In genomic region chr10:4262870-4263269, GRCh38 we compare ENCODE assay signal across 2 cellular contexts.
TF ChIP-seq lines count a peak whose summit lies in the region.

No MANE protein-coding gene starts in this region.

TF ChIP-seq in HepG2, 621 proteins besides CTCF, POLR2A, EP300 and RAD21 (continued from another document):
- TF ChIP-seq ZNF619 (CRISPR knock-in tag; IDR thresholded peaks at IDR 0.05), result no peak
- no peak for TF ChIP-seq FOXP4 (CRISPR knock-in tag; IDR thresholded peaks at IDR 0.05)
- TF ChIP-seq NCOA5 (CRISPR knock-in tag; IDR thresholded peaks at IDR 0.05), result no peak
- TF ChIP-seq MZF1 (CRISPR knock-in tag; IDR thresholded peaks at IDR 0.05; ENCODE audit: borderline replicate concordance), result no peak
- TF ChIP-seq ZNF709 (CRISPR knock-in tag; IDR thresholded peaks at IDR 0.05), result no peak
- no peak for TF ChIP-seq ZFY (CRISPR knock-in tag; IDR thresholded peaks at IDR 0.05)
- TF ChIP-seq THAP11 (CRISPR knock-in tag; IDR thresholded peaks at IDR 0.05), result no peak
TF ChIP-seq in HepG2: peak in this region for 0.

TF ChIP-seq in SK-N-SH treated with all-trans-retinoic acid at 6 μM for 48 hours, 23 proteins besides CTCF, POLR2A, EP300 and RAD21 (continued from another document):
- no peak for TF ChIP-seq CREB5 (CRISPR knock-in tag; IDR thresholded peaks at IDR 0.05; ENCODE audit: low read depth)
- no peak for TF ChIP-seq CSRNP3 (CRISPR knock-in tag; IDR thresholded peaks at IDR 0.05)
- no peak for TF ChIP-seq SNAI2 (CRISPR knock-in tag; IDR thresholded peaks at IDR 0.05)
- no peak for TF ChIP-seq ZC3H10 (CRISPR knock-in tag; IDR thresholded peaks at IDR 0.05)
- TF ChIP-seq TOX (CRISPR knock-in tag; IDR thresholded peaks at IDR 0.05; ENCODE audit: borderline replicate concordance), result no peak
- no peak for TF ChIP-seq ZNF8 (CRISPR knock-in tag; IDR thresholded peaks at IDR 0.05)
- TF ChIP-seq RARB (CRISPR knock-in tag; IDR thresholded peaks at IDR 0.05), result no peak
- TF ChIP-seq ISL1 (CRISPR knock-in tag; IDR thresholded peaks at IDR 0.05), result no peak
- TF ChIP-seq ZNF70 (CRISPR knock-in tag; IDR thresholded peaks at IDR 0.05), result no peak
- no peak for TF ChIP-seq POU6F1 (CRISPR knock-in tag; IDR thresholded peaks at IDR 0.05; ENCODE audit: borderline replicate concordance, low read depth)
- TF ChIP-seq OSR1 (CRISPR knock-in tag; IDR thresholded peaks at IDR 0.05), result no peak
- TF ChIP-seq ESRRG (CRISPR knock-in tag; IDR thresholded peaks at IDR 0.05), result no peak
- no peak for TF ChIP-seq TSHZ2 (CRISPR knock-in tag; IDR thresholded peaks at IDR 0.05)
- TF ChIP-seq TCF4 (CRISPR knock-in tag; IDR thresholded peaks at IDR 0.05; ENCODE audit: borderline replicate concordance), result no peak
- no peak for TF ChIP-seq GLIS3 (CRISPR knock-in tag; IDR thresholded peaks at IDR 0.05)
